ENCODE assay signal across 1 cellular context in genomic region chr22:50039669-50040458, GRCh38.
A peak's percentile ranks its signal among the peaks of the same experiment; 100 is the strongest.
TF ChIP-seq lines count a peak whose summit lies in the region.

No MANE protein-coding gene starts in this region.

TF ChIP-seq in HepG2, 621 proteins besides CTCF, POLR2A, EP300 and RAD21:
- no peak for TF ChIP-seq HOXA5 (CRISPR knock-in tag; IDR thresholded peaks at IDR 0.05)
- TF ChIP-seq, protein P1, sequence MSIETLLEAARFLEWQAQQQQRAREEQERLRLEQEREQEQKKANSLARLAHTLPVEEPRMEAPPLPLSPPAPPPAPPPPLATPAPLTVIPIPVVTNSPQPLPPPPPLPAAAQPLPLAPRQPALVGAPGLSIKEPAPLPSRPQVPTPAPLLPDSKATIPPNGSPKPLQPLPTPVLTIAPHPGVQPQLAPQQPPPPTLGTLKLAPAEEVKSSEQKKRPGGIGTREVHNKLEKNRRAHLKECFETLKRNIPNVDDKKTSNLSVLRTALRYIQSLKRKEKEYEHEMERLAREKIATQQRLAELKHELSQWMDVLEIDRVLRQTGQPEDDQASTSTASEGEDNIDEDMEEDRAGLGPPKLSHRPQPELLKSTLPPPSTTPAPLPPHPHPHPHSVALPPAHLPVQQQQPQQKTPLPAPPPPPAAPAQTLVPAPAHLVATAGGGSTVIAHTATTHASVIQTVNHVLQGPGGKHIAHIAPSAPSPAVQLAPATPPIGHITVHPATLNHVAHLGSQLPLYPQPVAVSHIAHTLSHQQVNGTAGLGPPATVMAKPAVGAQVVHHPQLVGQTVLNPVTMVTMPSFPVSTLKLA (IDR thresholded peaks at IDR 0.05): peak; percentile 90
